Comparison of ENCODE assay signal across 12 cellular contexts in genomic region chr6:71982385-71982784, GRCh38.
DNase-seq lines count a peak whose midpoint lies in the region; ATAC-seq and TF ChIP-seq lines count a peak whose summit lies in the region.
"Had no signal": no experiment of that assay in that cellular context is flagged by ENCODE, and none has a peak within 500 bp of the region (broad histone marks: within the 10 kb centered on the region; RNA-seq: fewer than 3 reads in every experiment).

No MANE protein-coding gene starts in this region.

- no peaks in the 10 kb centered on the region for H3K4me1 ChIP-seq in testis

- WGBS in testis, 2 donors = 58 to 59% methylated on average over 1 of the region's 1 CpG

- H3K36me3 ChIP-seq in testis (ENCODE audit: low read depth, missing control alignments) = no peaks in the 10 kb centered on the region

- no peak overlapping the region for H3K27ac ChIP-seq in testis
- H3K27ac ChIP-seq: dorsolateral prefrontal cortex, PC-9 had no signal

- H3K9me3 ChIP-seq in testis = no peaks in the 10 kb centered on the region

- TF ChIP-seq CTCF in epithelial cell of esophagus (IDR thresholded peaks at IDR 0.05; ENCODE audit: insufficient read depth, low read depth, low read length, missing control alignments) = no peak
- no peak for TF ChIP-seq CTCF in testis (IDR thresholded peaks at IDR 0.05)

- H3K27me3 ChIP-seq in testis = no peaks in the 10 kb centered on the region
- H3K27me3 ChIP-seq: dorsolateral prefrontal cortex had no signal

- DNase-seq in epithelial cell of esophagus (ENCODE audit: low read depth) (peak; percentile 72), T1000 (lab: John Stamatoyannopoulos, UW) (no peak), NCI-H1436 treated with DMSO at 0.1 percent for 48 hours (lab: John Stamatoyannopoulos, UW) (no peak), OCI-M1 (lab: John Stamatoyannopoulos, UW) (no peak), testis (no peak)
- DNase-seq: dorsolateral prefrontal cortex, NCI-H1417 treated with DMSO at 0.1 percent for 48 hours, PC-9 had no signal

- H3K4me3 ChIP-seq in epithelial cell of esophagus (ENCODE audit: low read length) (no peak overlapping the region), testis (no peak overlapping the region)
- H3K4me3 ChIP-seq: dorsolateral prefrontal cortex, PC-9 had no signal

- intact Hi-C loops in testis (cut with DNase I; ENCODE audit: low total_unique reads) = no loop called here

- no peak for TF ChIP-seq POLR2A in testis (IDR thresholded peaks at IDR 0.05)

- ATAC-seq in GM18858 (IDR thresholded peaks at IDR 0.05; ENCODE audit: unreplicated experiment) (peak; percentile 90), GM21528 (IDR thresholded peaks at IDR 0.05; ENCODE audit: low FRiP score, unreplicated experiment) (peak; percentile 83), HG03103 (IDR thresholded peaks at IDR 0.05; ENCODE audit: low read depth, unreplicated experiment) (peak; percentile 71)
- ATAC-seq: WTC11 had no signal
